In the genomic region with DNA sequence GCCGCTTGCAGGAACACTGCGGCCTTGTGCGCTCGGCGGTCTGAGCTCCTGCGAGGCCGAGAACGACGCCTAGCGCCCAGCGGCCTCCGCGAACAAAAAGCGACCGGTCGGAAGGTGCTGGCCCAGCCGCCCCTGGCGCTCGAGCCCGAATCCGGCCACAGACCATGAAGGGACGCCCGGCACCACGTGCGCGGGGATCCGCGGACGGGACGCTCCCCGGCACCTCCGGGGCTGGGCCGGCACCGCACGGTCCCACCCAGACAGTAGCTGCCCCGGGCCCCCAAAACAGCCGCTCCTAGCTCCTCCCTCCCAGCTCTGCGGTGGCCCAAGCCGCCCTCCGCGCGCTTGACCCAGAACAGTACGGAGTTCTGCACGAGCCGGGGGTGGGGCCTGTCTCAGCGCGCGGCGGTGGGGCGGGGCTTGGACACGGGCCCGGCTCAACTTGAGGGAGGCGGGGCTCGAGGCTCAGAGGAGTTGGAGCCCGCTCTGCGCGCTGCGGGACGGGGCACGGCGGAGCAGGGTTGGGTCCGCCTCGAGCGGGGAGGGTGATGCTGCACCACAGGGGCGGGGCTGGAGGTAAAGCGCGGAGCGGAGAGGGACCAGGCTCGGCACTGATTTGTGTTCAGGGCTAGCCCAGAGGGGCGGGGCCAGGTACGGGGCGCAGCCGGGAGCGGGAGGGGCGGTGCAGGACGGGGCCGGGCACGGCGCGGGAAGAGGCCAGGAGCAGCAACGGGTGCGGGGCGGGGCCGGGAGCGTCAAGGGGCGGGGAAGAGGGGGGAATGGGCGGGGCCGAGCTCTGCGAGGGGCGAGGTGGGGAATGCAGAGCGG, we compare ENCODE assay signal across 8 cellular contexts. TPM values are rescaled to one million over a fixed set of nuclear protein-coding genes. Genes with fewer than 3 reads are reported as not detected.
DNase-seq lines count a peak whose midpoint lies in the region; ATAC-seq, FAIRE-seq and TF ChIP-seq lines count a peak whose summit lies in the region.

No MANE protein-coding gene starts in this region.

- DNase-seq in AG04449 (ENCODE audit: low read depth, low spot score) (peak; percentile 70), NCI-H2171 treated with DMSO at 0.1 percent for 48 hours (lab: John Stamatoyannopoulos, UW) (peak; percentile 97), bronchial epithelial cell (ENCODE audit: low read depth) (peak; percentile 95), iPS-NIHi7 (ENCODE audit: extremely low spot score) (peak; percentile 98), smooth muscle cell (lab: John Stamatoyannopoulos, UW; ENCODE audit: unreplicated experiment) (peak; percentile 100)

- CTCF ChIA-PET in AG04449 (lab: Yijun Ruan, JAX) = interaction anchor here (0.6 to 6.4 kb wide), 7 partner anchors 11 to 295 kb away, joined by 3 to 57 read pairs (median 5); no protein-coding TSS in a partner anchor

- peaks cover 3% of the 10 kb centered on the region for H4K20me1 ChIP-seq in smooth muscle cell (ENCODE audit: low read depth)

- WGBS in smooth muscle cell (ENCODE audit: low lambda C conversion rate) = under 1% methylated on average over 68 of the region's 91 CpGs

- peaks cover 14% of the 10 kb centered on the region for H3F3A ChIP-seq in smooth muscle cell (ENCODE audit: low read depth)

- H3K4me1 ChIP-seq in smooth muscle cell (ENCODE audit: low read depth) = peaks cover 24% of the 10 kb centered on the region

- no peaks in the 10 kb centered on the region for H3K9me3 ChIP-seq in smooth muscle cell (replicated peaks; ENCODE audit: low read depth)

- H3K4me2 ChIP-seq in smooth muscle cell = peak overlapping the region; percentile 87

- peak overlapping the region; percentile 71 for H3K27ac ChIP-seq in smooth muscle cell (ENCODE audit: low read depth)

- peak overlapping the region; percentile 76 for H2AFZ ChIP-seq in smooth muscle cell (ENCODE audit: low read depth)

- FAIRE-seq in bronchial epithelial cell (lab: Jason Lieb, UNC) = no peak

- H3K4me3 ChIP-seq in AG04449 (ENCODE audit: low read depth, low read length) (peak overlapping the region; percentile 69), WI38 (ENCODE audit: low read depth, low read length) (peak overlapping the region; percentile 63), bronchial epithelial cell (ENCODE audit: low read depth, low read length) (peak overlapping the region; percentile 66), smooth muscle cell (peak overlapping the region; percentile 66)

- H3K79me2 ChIP-seq in smooth muscle cell (ENCODE audit: low read depth) = no peaks in the 10 kb centered on the region

- no peaks in the 10 kb centered on the region for H3K27me3 ChIP-seq in bronchial epithelial cell (ENCODE audit: control insufficient read depth, insufficient read depth, low read length)
- H3K27me3 ChIP-seq in smooth muscle cell (ENCODE audit: low read depth) = no peaks in the 10 kb centered on the region

- ATAC-seq in GM18868 (IDR thresholded peaks at IDR 0.05; ENCODE audit: unreplicated experiment) (peak; percentile 87), HG03103 (IDR thresholded peaks at IDR 0.05; ENCODE audit: low read depth, unreplicated experiment) (peak; percentile 86)

- TF ChIP-seq CTCF in AG04449 (IDR thresholded peaks at IDR 0.05; ENCODE audit: insufficient read depth, low read length, missing control alignments) (peak; percentile 15), WI38 (IDR thresholded peaks at IDR 0.05; ENCODE audit: low read depth, low read length) (peak; percentile 5; the same call in 1 of the 2 replicates), bronchial epithelial cell (IDR thresholded peaks at IDR 0.05; ENCODE audit: insufficient read depth, low read length, severe bottlenecking) (no peak), smooth muscle cell (IDR thresholded peaks at IDR 0.05; ENCODE audit: borderline replicate concordance, insufficient read depth, poor library complexity, severe bottlenecking) (no peak)

- POLR2A ChIA-PET in AG04449 (lab: Yijun Ruan, JAX) = interaction anchor here (0.6 to 1.5 kb wide), 8 partner anchors 12 to 648 kb away, joined by 3 to 7 read pairs (median 4); no protein-coding TSS in a partner anchor

- H3K36me3 ChIP-seq in bronchial epithelial cell (ENCODE audit: control insufficient read depth, insufficient read depth, low read length) (peaks cover 2% of the 10 kb centered on the region), smooth muscle cell (ENCODE audit: low read depth) (no peaks in the 10 kb centered on the region)

- peak overlapping the region; percentile 57 for H3K9ac ChIP-seq in smooth muscle cell (ENCODE audit: low read depth)

RNA-seq across cellular contexts. Expression of gene IMPA2, which starts 0.5 kb away (rescaled TPM):
- total RNA-seq in bronchial epithelial cell (66.1 and 91.1 TPM in 2 replicates), smooth muscle cell (9.9 and 10.5 TPM in 2 replicates)
- polyA plus RNA-seq in smooth muscle cell = 17.8 and 22.4 TPM in 2 replicates

Comparison
In these comparisons a context has a peak if more than half of its experiments do, and no peak if none do; other contexts are left out.
1. Peak in every context shown above with its lines: DNase-seq, ATAC-seq, H3K4me3 ChIP-seq and H3K27ac ChIP-seq.
2. CTCF ChIP-seq: peak in AG04449 (single experiment) and WI38 (single experiment); none in bronchial epithelial cell (single experiment) and smooth muscle cell (single experiment).